ENCODE assay signal across 1 cellular context in genomic region chr2:39778775-39779751, GRCh38.
A peak's percentile ranks its signal among the peaks of the same experiment; 100 is the strongest.
TF ChIP-seq lines count a peak whose summit lies in the region.

THUMPD2 (minus strand) TSS chr2:39779258; CDS start chr2:39779239, 19 bp downstream.

TF ChIP-seq in HEK293, 187 proteins besides CTCF, POLR2A, EP300 and RAD21 (continued from another document and continues in another):
- TF ChIP-seq PATZ1 (tag by site-specific recombination; IDR thresholded peaks at IDR 0.05) (peak; percentile 52; the same call in 1 of the 2 replicates), BCL11B (tag by site-specific recombination; IDR thresholded peaks at IDR 0.05; ENCODE audit: low read depth) (no peak), AEBP2 (tag by site-specific recombination; IDR thresholded peaks at IDR 0.05; ENCODE audit: borderline replicate concordance) (no peak), TRIM28 (IDR thresholded peaks at IDR 0.05; ENCODE audit: borderline replicate concordance, low read length) (no peak), ZNF350 (tag by site-specific recombination; IDR thresholded peaks at IDR 0.05) (no peak), ZSCAN23 (tag by site-specific recombination; IDR thresholded peaks at IDR 0.05) (no peak), FEZF1 (tag by site-specific recombination; IDR thresholded peaks at IDR 0.05) (no peak), ZNF610 (tag by site-specific recombination; IDR thresholded peaks at IDR 0.05; ENCODE audit: borderline replicate concordance) (no peak), ZBTB21 (tag by site-specific recombination; IDR thresholded peaks at IDR 0.05) (no peak), ZNF600 (tag by site-specific recombination; IDR thresholded peaks at IDR 0.05) (peak; percentile 20; the same call in 1 of the 2 replicates), REST (tag by site-specific recombination; IDR thresholded peaks at IDR 0.05) (no peak), ZNF221 (tag by site-specific recombination; IDR thresholded peaks at IDR 0.05; ENCODE audit: borderline replicate concordance) (no peak), KLF16 (tag by site-specific recombination; IDR thresholded peaks at IDR 0.05) (no peak), ZBTB17 (tag by site-specific recombination; IDR thresholded peaks at IDR 0.05) (peak; percentile 56; the same call in 1 of the 2 replicates), ZSCAN30 (tag by site-specific recombination; IDR thresholded peaks at IDR 0.05) (peak; percentile 48; the same call in 1 of the 2 replicates), ZNF473 (tag by site-specific recombination; IDR thresholded peaks at IDR 0.05) (no peak), KLF8 (tag by site-specific recombination; IDR thresholded peaks at IDR 0.05) (no peak), ZNF513 (tag by site-specific recombination; IDR thresholded peaks at IDR 0.05) (no peak), ZNF174 (tag by site-specific recombination; IDR thresholded peaks at IDR 0.05) (no peak), HOXC10 (CRISPR knock-in tag; IDR thresholded peaks at IDR 0.05) (no peak), ZNF623 (tag by site-specific recombination; IDR thresholded peaks at IDR 0.05) (no peak), ZNF660 (tag by site-specific recombination; IDR thresholded peaks at IDR 0.05) (peak; percentile 43; the same call in 1 of the 2 replicates), ZNF155 (tag by site-specific recombination; IDR thresholded peaks at IDR 0.05) (no peak), ZNF146 (tag by site-specific recombination; IDR thresholded peaks at IDR 0.05) (no peak), ZNF670 (tag by site-specific recombination; IDR thresholded peaks at IDR 0.05; ENCODE audit: low read depth) (no peak), ZNF514 (tag by site-specific recombination; IDR thresholded peaks at IDR 0.05) (no peak), GFI1B (tag by site-specific recombination; IDR thresholded peaks at IDR 0.05) (no peak), PRDM6 (tag by site-specific recombination; IDR thresholded peaks at IDR 0.05) (no peak), ZBTB11 (tag by site-specific recombination; conservative IDR thresholded peaks at IDR 0.05; ENCODE audit: low read depth) (no peak), ZBTB8A (tag by site-specific recombination; IDR thresholded peaks at IDR 0.05) (peak; percentile 28; the same call in 1 of the 2 replicates), BCL11A (tag by site-specific recombination; IDR thresholded peaks at IDR 0.05; ENCODE audit: low read depth) (no peak), SP2 (tag by site-specific recombination; IDR thresholded peaks at IDR 0.05) (no peak), ZNF416 (tag by site-specific recombination; IDR thresholded peaks at IDR 0.05) (no peak), ZNF624 (tag by site-specific recombination; IDR thresholded peaks at IDR 0.05) (no peak), ZNF677 (tag by site-specific recombination; IDR thresholded peaks at IDR 0.05) (no peak), ZBTB26 (tag by site-specific recombination; optimal IDR thresholded peaks at IDR 0.05) (peak; percentile 96), ZSCAN5A (tag by site-specific recombination; IDR thresholded peaks at IDR 0.05) (no peak), ZNF449 (tag by site-specific recombination; IDR thresholded peaks at IDR 0.05) (peak; percentile 83), ZNF292 (tag by site-specific recombination; IDR thresholded peaks at IDR 0.05; ENCODE audit: borderline replicate concordance, low read depth) (no peak), ZNF768 (tag by site-specific recombination; IDR thresholded peaks at IDR 0.05) (0 out of 2 replicates have a peak, but pooled peaks have one; percentile 30), ZNF121 (tag by site-specific recombination; IDR thresholded peaks at IDR 0.05) (no peak), ZNF335 (tag by site-specific recombination; conservative IDR thresholded peaks at IDR 0.05) (peak; percentile 86)
